ENCODE assay signal across 1 cellular context in genomic region chr17:11807606-11808005, GRCh38.
TF ChIP-seq lines count a peak whose summit lies in the region.

No MANE protein-coding gene starts in this region.

TF ChIP-seq in SK-N-SH, 30 proteins besides CTCF, POLR2A, EP300 and RAD21 (continued from another document):
- no peak for TF ChIP-seq REST (IDR thresholded peaks at IDR 0.05; ENCODE audit: low read depth, low read length)
- no peak for TF ChIP-seq GABPA (IDR thresholded peaks at IDR 0.05; ENCODE audit: low read depth)
- no peak for TF ChIP-seq RFX5 (IDR thresholded peaks at IDR 0.05; ENCODE audit: low read length)
